8 cellular contexts compared by ENCODE assay signal in the genomic region with DNA sequence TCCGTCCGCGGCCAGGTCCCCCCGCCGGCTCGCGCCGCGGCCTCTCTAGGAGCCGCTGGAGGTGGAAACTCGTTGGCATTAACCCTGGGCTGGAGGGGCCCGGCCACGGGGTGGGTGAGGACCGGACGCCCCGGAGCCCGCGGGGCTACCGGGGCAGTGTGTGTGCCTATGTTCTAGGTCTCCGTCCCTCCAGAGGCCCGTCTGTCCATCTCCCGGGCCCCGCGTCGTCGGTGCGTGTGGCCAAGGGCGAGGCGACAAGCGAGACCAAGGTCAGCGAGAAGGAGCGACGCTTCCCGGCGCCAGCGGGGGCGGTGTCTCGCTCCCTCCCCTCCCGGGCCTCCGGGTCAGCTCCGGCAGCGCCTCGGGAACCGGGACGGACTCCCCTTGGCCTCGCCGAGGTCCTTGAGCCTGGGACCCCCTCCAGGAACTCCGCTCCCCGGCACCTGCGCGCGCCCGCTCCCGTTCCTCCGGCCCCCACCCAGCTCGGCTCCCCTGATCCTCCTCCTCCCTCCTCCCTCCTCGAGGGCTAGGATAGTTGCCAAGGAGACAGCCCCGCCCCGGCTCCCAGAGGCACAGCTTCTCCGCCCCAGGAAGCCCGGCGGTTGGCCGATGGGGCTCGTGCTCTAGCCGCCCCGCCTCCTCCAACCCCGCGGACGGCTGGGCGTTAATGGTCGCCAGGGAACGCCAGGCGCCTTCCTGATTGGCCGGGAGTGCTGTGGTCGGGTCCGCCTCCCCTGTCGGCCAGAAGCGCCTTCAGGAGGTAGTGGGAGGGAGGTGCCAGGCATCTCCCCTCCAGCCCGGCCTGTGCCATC. TPM values are rescaled to one million over a fixed set of nuclear protein-coding genes. Genes with fewer than 3 reads are reported as not detected.
DNase-seq lines count a peak whose midpoint lies in the region; FAIRE-seq and TF ChIP-seq lines count a peak whose summit lies in the region.

No MANE protein-coding gene starts in this region.

- peak overlapping the region; percentile 72 for H3K4me3 Mint-ChIP-seq in activated naive CD4-positive, alpha-beta T cell treated with anti-CD3 and anti-CD28 coated beads for 36 hours

- H3K4me1 Mint-ChIP-seq in activated naive CD4-positive, alpha-beta T cell treated with anti-CD3 and anti-CD28 coated beads for 36 hours (ENCODE audit: low read depth) = peaks cover 36% of the 10 kb centered on the region

- H3K36me3 ChIP-seq in GM06990 (ENCODE audit: control insufficient read depth, insufficient read depth, low read length) (peaks cover 5% of the 10 kb centered on the region), SJSA1 (peaks cover 20% of the 10 kb centered on the region), neutrophil (peaks cover 16% of the 10 kb centered on the region)

- intact Hi-C loops in activated naive CD4-positive, alpha-beta T cell treated with anti-CD3 and anti-CD28 coated beads for 36 hours (cut with micrococcal nuclease) = loop anchor here (1.0 to 2.0 kb wide), 6 partner anchors 8 to 96 kb away; a partner anchor contains a TSS

- H3K27ac ChIP-seq in SJSA1 (peak overlapping the region; percentile 68), neutrophil (peak overlapping the region; percentile 98), substantia nigra (ENCODE audit: low read depth, low read length, poor library complexity, severe bottlenecking) (peak overlapping the region; percentile 95)

- peak overlapping the region; percentile 80 for H3K4me3 ChIP-seq in GM06990 (replicated peaks; ENCODE audit: low read depth, low read length)
- peak overlapping the region; percentile 81 for H3K4me3 ChIP-seq in SJSA1
- H3K4me3 ChIP-seq in neutrophil (ENCODE audit: low read depth in 1 of 2, low read length in 1 of 2) = peak overlapping the region; percentile 95 to 98

- H3K36me3 Mint-ChIP-seq in activated naive CD4-positive, alpha-beta T cell treated with anti-CD3 and anti-CD28 coated beads for 36 hours (ENCODE audit: low read depth) = peaks cover 4% of the 10 kb centered on the region

- H3K27ac Mint-ChIP-seq in activated naive CD4-positive, alpha-beta T cell treated with anti-CD3 and anti-CD28 coated beads for 36 hours = peak overlapping the region; percentile 75

- no peaks in the 10 kb centered on the region for H3K9me3 Mint-ChIP-seq in activated naive CD4-positive, alpha-beta T cell treated with anti-CD3 and anti-CD28 coated beads for 36 hours

- FAIRE-seq in frontal cortex (lab: Jason Lieb, UNC) = no peak

- POLR2A ChIA-PET in HEK293T (lab: Yijun Ruan, JAX) = interaction anchor here (0.6 to 7.2 kb wide), 25 partner anchors 9 to 184 kb away, joined by 3 to 49 read pairs (median 4); a partner anchor contains a TSS

- H3K4me1 ChIP-seq in SJSA1 (replicated peaks) (peaks cover 12% of the 10 kb centered on the region), neutrophil (ENCODE audit: control insufficient read depth in 1 of 2, insufficient read depth in 1 of 2, low read depth in 1 of 2, low read length in 1 of 2) (peaks cover 26 to 27% of the 10 kb centered on the region in 2 experiments)

- no peaks in the 10 kb centered on the region for H3K27me3 Mint-ChIP-seq in activated naive CD4-positive, alpha-beta T cell treated with anti-CD3 and anti-CD28 coated beads for 36 hours (ENCODE audit: low read depth)

- CTCF ChIA-PET in HEK293T (lab: Yijun Ruan, JAX) = interaction anchor here (0.6 to 0.9 kb wide), 3 partner anchors 8 to 1641 kb away, joined by 3 to 7 read pairs (median 3); a partner anchor contains a TSS
- CTCF ChIA-PET in activated naive CD4-positive, alpha-beta T cell treated with anti-CD3 and anti-CD28 coated beads for 36 hours (lab: Charles Lee) = interaction anchor here (0.6 to 3.4 kb wide), 4 partner anchors 51 to 125 kb away, joined by 3 to 9 read pairs (median 6); no protein-coding TSS in a partner anchor

- no peak for TF ChIP-seq CTCF in GM06990 (IDR thresholded peaks at IDR 0.05; ENCODE audit: insufficient read depth, low read length, poor library complexity, severe bottlenecking)
- peak; percentile 46 for TF ChIP-seq CTCF in neutrophil (IDR thresholded peaks at IDR 0.05)

- H3K9me3 ChIP-seq in SJSA1 (replicated peaks) (peaks cover 4% of the 10 kb centered on the region; the same call in 1 of the 2 replicates), neutrophil (no peaks in the 10 kb centered on the region)

- DNase-seq in GM06990 (ENCODE audit: extremely low read depth, insufficient read length) (peak; percentile 96), HEK293T (ENCODE audit: extremely low spot score) (peak; percentile 99), MV-4-11 (lab: John Stamatoyannopoulos, UW) (peak; percentile 96), SJSA1 (ENCODE audit: low read depth in 1 of 2, low spot score in 2 of 2) (peak; percentile 98 to 99), frontal cortex (ENCODE audit: low spot score in 2 of 2) (peak; percentile 96 to 97), substantia nigra (lab: John Stamatoyannopoulos, UW) (peak; percentile 90 to 99 (median 97))
- DNase-seq in activated naive CD4-positive, alpha-beta T cell treated with anti-CD3 and anti-CD28 coated beads for 36 hours = peak; percentile 97

- H3K27me3 ChIP-seq in GM06990 (replicated peaks; ENCODE audit: control insufficient read depth, insufficient read depth, low read length) (no peaks in the 10 kb centered on the region), SJSA1 (replicated peaks) (no peaks in the 10 kb centered on the region), neutrophil (no peaks in the 10 kb centered on the region)

TF ChIP-seq in HEK293T, 16 proteins besides CTCF, POLR2A, EP300 and RAD21:
- TF ChIP-seq ARNT (IDR thresholded peaks at IDR 0.05) (no peak), ZNF384 (IDR thresholded peaks at IDR 0.05) (no peak), ELF4 (IDR thresholded peaks at IDR 0.05) (0 out of 2 replicates have a peak, but pooled peaks have one; percentile 37), HDGF (IDR thresholded peaks at IDR 0.05; ENCODE audit: borderline replicate concordance) (peak; percentile 98; the same call in 1 of the 2 replicates)
- TF ChIP-seq, protein P1, sequence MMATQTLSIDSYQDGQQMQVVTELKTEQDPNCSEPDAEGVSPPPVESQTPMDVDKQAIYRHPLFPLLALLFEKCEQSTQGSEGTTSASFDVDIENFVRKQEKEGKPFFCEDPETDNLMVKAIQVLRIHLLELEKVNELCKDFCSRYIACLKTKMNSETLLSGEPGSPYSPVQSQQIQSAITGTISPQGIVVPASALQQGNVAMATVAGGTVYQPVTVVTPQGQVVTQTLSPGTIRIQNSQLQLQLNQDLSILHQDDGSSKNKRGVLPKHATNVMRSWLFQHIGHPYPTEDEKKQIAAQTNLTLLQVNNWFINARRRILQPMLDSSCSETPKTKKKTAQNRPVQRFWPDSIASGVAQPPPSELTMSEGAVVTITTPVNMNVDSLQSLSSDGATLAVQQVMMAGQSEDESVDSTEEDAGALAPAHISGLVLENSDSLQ (IDR thresholded peaks at IDR 0.05) = peak; percentile 71; the same call in 1 of the 2 replicates
TF ChIP-seq in HEK293T: peak in this region for 3.

RNA-seq across cellular contexts. Expression of a gene that starts 0.7 kb away (rescaled TPM):
- 35.6 and 41.1 TPM in 2 replicates for total RNA-seq in SJSA1 (2014; rRNA removed; shearing (Covaris generic))
- total RNA-seq in activated naive CD4-positive, alpha-beta T cell treated with anti-CD3 and anti-CD28 coated beads for 36 hours = 1 to 10 TPM; 7.8 to 8.3 TPM
- total RNA-seq in frontal cortex = 25.7 TPM

RNA-seq across cellular contexts. Expression of a gene that starts 7.6 kb away (rescaled TPM):
- 3.6 and 5.1 TPM in 2 replicates for total RNA-seq in SJSA1 (2014; rRNA removed; shearing (Covaris generic))
- 1 to 10 TPM; 5.1 to 6.1 TPM for total RNA-seq in activated naive CD4-positive, alpha-beta T cell treated with anti-CD3 and anti-CD28 coated beads for 36 hours
- 15.1 TPM for total RNA-seq in frontal cortex

RNA-seq across cellular contexts. Expression of a gene that starts 31.1 kb away (rescaled TPM):
- 5.8 and 8.1 TPM in 2 replicates for total RNA-seq in SJSA1 (2014; rRNA removed; shearing (Covaris generic))
- 1 to 10 TPM; 7.6 to 9.5 TPM for total RNA-seq in activated naive CD4-positive, alpha-beta T cell treated with anti-CD3 and anti-CD28 coated beads for 36 hours
- 6.1 TPM for total RNA-seq in frontal cortex

RNA-seq across cellular contexts. Expression of a gene that starts 44.5 kb away (rescaled TPM):
- 6.4 and 7.3 TPM in 2 replicates for total RNA-seq in SJSA1 (2014; rRNA removed; shearing (Covaris generic))
- total RNA-seq in activated naive CD4-positive, alpha-beta T cell treated with anti-CD3 and anti-CD28 coated beads for 36 hours = 1 to 10 TPM; 3.7 to 3.9 TPM
- total RNA-seq in frontal cortex = 7.3 TPM

RNA-seq across cellular contexts. Expression of a gene that starts 54.5 kb away (rescaled TPM):
- not detected in 2 replicates for total RNA-seq in SJSA1 (2014; rRNA removed; shearing (Covaris generic))
- total RNA-seq in activated naive CD4-positive, alpha-beta T cell treated with anti-CD3 and anti-CD28 coated beads for 36 hours = 10 to 100 TPM; 83.8 to 89.0 TPM
- 0.82 TPM for total RNA-seq in frontal cortex

Comparison
In these comparisons a context has a peak if more than half of its experiments do, and no peak if none do; other contexts are left out.
1. Peak in every context shown above with its lines: DNase-seq, H3K4me3 ChIP-seq and H3K27ac ChIP-seq.